8 cellular contexts compared by ENCODE assay signal in genomic region chr7:64665980-64666674, GRCh38. TPM values are rescaled to one million over a fixed set of nuclear protein-coding genes. Genes with fewer than 3 reads are reported as not detected.
A peak's percentile ranks its signal among the peaks of the same experiment; 100 is the strongest.
DNase-seq lines count a peak whose midpoint lies in the region; ATAC-seq and TF ChIP-seq lines count a peak whose summit lies in the region.

TSS of gene ZNF107 (plus strand) at chr7:64666133. CDS start at chr7:64666283, 150 bp downstream.

- H3K9ac ChIP-seq in parathyroid adenoma = peak within 1 kb of the TSS; percentile 55

- DNase-seq in GM12864 (ENCODE audit: low read depth) = peak; percentile 91
- DNase-seq in NCI-H1417 (lab: John Stamatoyannopoulos, UW) = peak; percentile 88 to 97 (median 93)
- DNase-seq in SW 1271 (lab: John Stamatoyannopoulos, UW) = peak; percentile 93 to 95
- peak; percentile 68 for DNase-seq in activated naive CD8-positive, alpha-beta T cell treated with anti-CD3 and anti-CD28 coated beads, Interleukin-2, amount 50 U/mL, for 16 hours (ENCODE audit: low read depth, low spot score)
- DNase-seq in cardiac muscle cell (ENCODE audit: low read depth in 1 of 2, low spot score in 1 of 2) = peak; percentile 88 to 95
- DNase-seq in transverse colon = peak; percentile 92

- H2AFZ ChIP-seq in parathyroid adenoma = peak within 1 kb of the TSS; percentile 86

- H3K36me3 ChIP-seq in cardiac muscle cell (no peaks in the 10 kb centered on the region), parathyroid adenoma (ENCODE audit: control insufficient read depth, insufficient read depth, low read length) (no peaks in the 10 kb centered on the region), transverse colon (peaks cover 0 to 13% (median 0%) of the 10 kb centered on the region in 4 donors)

- 1% methylated on average over 28 of the region's 37 CpGs; no CpG with 5 or more reads in 1 of the 2 donors for WGBS in transverse colon (ENCODE audit: low coverage in 1 of 2), 2 donors

- TF ChIP-seq EP300 in transverse colon (IDR thresholded peaks at IDR 0.05; ENCODE audit: low read depth) = no peak

- peak within 1 kb of the TSS; percentile 79 for H3K4me2 ChIP-seq in parathyroid adenoma (ENCODE audit: low read length)

- in situ Hi-C loops in transverse colon (cut with MboI; ENCODE audit: low pct_ligation_motif_present in 1 of 4, low pct_unique_long_range_greater_than_20kb in 1 of 4, low sequenced_read_pairs in 3 of 4) = loop anchor here in 2 of 4 donors (25.0 kb wide), 2 partner anchors 121 to 354 kb away; partner anchors contain the start of genes ZNF138 (in 1 of the 2) and ZNF736 (in 1 of the 2)

- H3K27ac ChIP-seq in cardiac muscle cell (peak within 1 kb of the TSS; percentile 68), parathyroid adenoma (peak within 1 kb of the TSS; percentile 69), transverse colon (peak within 1 kb of the TSS; percentile 72 to 84 (median 81))

- H3K79me2 ChIP-seq in parathyroid adenoma = no peaks in the 10 kb centered on the region

- TF ChIP-seq CTCF in GM12864 (IDR thresholded peaks at IDR 0.05; ENCODE audit: low read depth, low read length, missing control alignments) (no peak), cardiac muscle cell (IDR thresholded peaks at IDR 0.05; ENCODE audit: low read depth, low read length) (no peak), parathyroid adenoma (IDR thresholded peaks at IDR 0.05) (no peak), transverse colon (IDR thresholded peaks at IDR 0.05) (no peak)

- H3K4me1 ChIP-seq in cardiac muscle cell (ENCODE audit: low read depth) = peaks cover 5% of the 10 kb centered on the region
- peaks cover 8% of the 10 kb centered on the region for H3K4me1 ChIP-seq in parathyroid adenoma
- H3K4me1 ChIP-seq in transverse colon = peaks cover 4 to 16% (median 6%) of the 10 kb centered on the region in 4 donors

- H3K4me3 ChIP-seq in GM12864 (ENCODE audit: low read depth, low read length) (peak within 1 kb of the TSS; percentile 94), cardiac muscle cell (peak within 1 kb of the TSS; percentile 82), parathyroid adenoma (ENCODE audit: low read depth, low read length) (peak within 1 kb of the TSS; percentile 79), transverse colon (peak within 1 kb of the TSS; percentile 58 to 92 (median 76))

- intact Hi-C loops in transverse colon (cut with DNase I; ENCODE audit: low total_unique reads) = no loop called here

- no peaks in the 10 kb centered on the region for H3K9me3 ChIP-seq in cardiac muscle cell (ENCODE audit: low read depth)
- no peaks in the 10 kb centered on the region for H3K9me3 ChIP-seq in parathyroid adenoma (ENCODE audit: control insufficient read depth, low read length)
- no peaks in the 10 kb centered on the region for H3K9me3 ChIP-seq in transverse colon

- peak; percentile 50 for TF ChIP-seq POLR2A in transverse colon (IDR thresholded peaks at IDR 0.05)

- H3K27me3 ChIP-seq in cardiac muscle cell (no peaks in the 10 kb centered on the region), parathyroid adenoma (ENCODE audit: control insufficient read depth, insufficient read depth, low read length) (no peaks in the 10 kb centered on the region), transverse colon (no peaks in the 10 kb centered on the region)

- peak; percentile 99 for ATAC-seq in HG02759 (IDR thresholded peaks at IDR 0.05; ENCODE audit: unreplicated experiment)

RNA-seq across cellular contexts. Expression of gene ZNF107, which starts in this region (rescaled TPM):
- 1.7 and 2.4 TPM in 2 replicates for total RNA-seq in cardiac muscle cell
- 1.5 and 2.1 TPM in 2 replicates for polyA plus RNA-seq in cardiac muscle cell
- 10 to 100 TPM in 2 of 4 donors, 1 to 10 TPM in 2; 3.8 to 11.2 (median 8.4) TPM for total RNA-seq in transverse colon

Comparison
In these comparisons a context has a peak if more than half of its experiments do, and no peak if none do; other contexts are left out.
1. Peak in every context shown above with its lines: DNase-seq, ATAC-seq, H3K4me3 ChIP-seq and H3K27ac ChIP-seq.